ENCODE assay signal across 1 cellular context in genomic region chr11:68460741-68461283, GRCh38.
A peak's percentile ranks its signal among the peaks of the same experiment; 100 is the strongest.
TF ChIP-seq lines count a peak whose summit lies in the region.

A gene with protein sequence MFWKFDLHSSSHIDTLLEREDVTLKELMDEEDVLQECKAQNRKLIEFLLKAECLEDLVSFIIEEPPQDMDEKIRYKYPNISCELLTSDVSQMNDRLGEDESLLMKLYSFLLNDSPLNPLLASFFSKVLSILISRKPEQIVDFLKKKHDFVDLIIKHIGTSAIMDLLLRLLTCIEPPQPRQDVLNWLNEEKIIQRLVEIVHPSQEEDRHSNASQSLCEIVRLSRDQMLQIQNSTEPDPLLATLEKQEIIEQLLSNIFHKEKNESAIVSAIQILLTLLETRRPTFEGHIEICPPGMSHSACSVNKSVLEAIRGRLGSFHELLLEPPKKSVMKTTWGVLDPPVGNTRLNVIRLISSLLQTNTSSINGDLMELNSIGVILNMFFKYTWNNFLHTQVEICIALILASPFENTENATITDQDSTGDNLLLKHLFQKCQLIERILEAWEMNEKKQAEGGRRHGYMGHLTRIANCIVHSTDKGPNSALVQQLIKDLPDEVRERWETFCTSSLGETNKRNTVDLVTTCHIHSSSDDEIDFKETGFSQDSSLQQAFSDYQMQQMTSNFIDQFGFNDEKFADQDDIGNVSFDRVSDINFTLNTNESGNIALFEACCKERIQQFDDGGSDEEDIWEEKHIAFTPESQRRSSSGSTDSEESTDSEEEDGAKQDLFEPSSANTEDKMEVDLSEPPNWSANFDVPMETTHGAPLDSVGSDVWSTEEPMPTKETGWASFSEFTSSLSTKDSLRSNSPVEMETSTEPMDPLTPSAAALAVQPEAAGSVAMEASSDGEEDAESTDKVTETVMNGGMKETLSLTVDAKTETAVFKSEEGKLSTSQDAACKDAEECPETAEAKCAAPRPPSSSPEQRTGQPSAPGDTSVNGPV (plus strand): TSS chr11:68460752. CDS start chr11:68537665, 76,913 bp downstream.

TF ChIP-seq in HepG2, 621 proteins besides CTCF, POLR2A, EP300 and RAD21 (continued from another document and continues in another):
- TF ChIP-seq GMEB2 (CRISPR knock-in tag; IDR thresholded peaks at IDR 0.05; ENCODE audit: low read depth), result no peak
- TF ChIP-seq POLR2G (IDR thresholded peaks at IDR 0.05; ENCODE audit: low read depth, low read length), result peak; percentile 40; the same call in 1 of the 2 replicates
- peak; percentile 49; the same call in 1 of the 2 replicates for TF ChIP-seq ZNF121 (CRISPR knock-in tag; IDR thresholded peaks at IDR 0.05)
- no peak for TF ChIP-seq SNAPC2 (CRISPR knock-in tag; IDR thresholded peaks at IDR 0.05)
- TF ChIP-seq ZNF883 (CRISPR knock-in tag; IDR thresholded peaks at IDR 0.05; ENCODE audit: not compliant biosample characterization), result peak; percentile 13
- no peak for TF ChIP-seq ZNF234 (CRISPR knock-in tag; conservative IDR thresholded peaks at IDR 0.05)
- TF ChIP-seq ZBTB3 (CRISPR knock-in tag; IDR thresholded peaks at IDR 0.05; ENCODE audit: borderline replicate concordance, low read depth), result no peak
- no peak for TF ChIP-seq TCF7L2 (IDR thresholded peaks at IDR 0.05; ENCODE audit: low read depth, low read length)
- TF ChIP-seq FLYWCH1 (CRISPR knock-in tag; IDR thresholded peaks at IDR 0.05), result no peak
- peak; percentile 68 for TF ChIP-seq HOXA3 (CRISPR knock-in tag; IDR thresholded peaks at IDR 0.05)
- no peak for TF ChIP-seq KDM4B (CRISPR knock-in tag; IDR thresholded peaks at IDR 0.05)
- no peak for TF ChIP-seq ZNF703 (CRISPR knock-in tag; IDR thresholded peaks at IDR 0.05; ENCODE audit: borderline replicate concordance)
- TF ChIP-seq SRY (CRISPR knock-in tag; IDR thresholded peaks at IDR 0.05), result 0 out of 2 replicates have a peak, but pooled peaks have one; percentile 16
- peak; percentile 80 for TF ChIP-seq ZFX (CRISPR knock-in tag; IDR thresholded peaks at IDR 0.05; ENCODE audit: low read depth)
- peak; percentile 76 for TF ChIP-seq ASH2L (IDR thresholded peaks at IDR 0.05; ENCODE audit: insufficient read length, low read depth, low read length)
- TF ChIP-seq, protein P1, sequence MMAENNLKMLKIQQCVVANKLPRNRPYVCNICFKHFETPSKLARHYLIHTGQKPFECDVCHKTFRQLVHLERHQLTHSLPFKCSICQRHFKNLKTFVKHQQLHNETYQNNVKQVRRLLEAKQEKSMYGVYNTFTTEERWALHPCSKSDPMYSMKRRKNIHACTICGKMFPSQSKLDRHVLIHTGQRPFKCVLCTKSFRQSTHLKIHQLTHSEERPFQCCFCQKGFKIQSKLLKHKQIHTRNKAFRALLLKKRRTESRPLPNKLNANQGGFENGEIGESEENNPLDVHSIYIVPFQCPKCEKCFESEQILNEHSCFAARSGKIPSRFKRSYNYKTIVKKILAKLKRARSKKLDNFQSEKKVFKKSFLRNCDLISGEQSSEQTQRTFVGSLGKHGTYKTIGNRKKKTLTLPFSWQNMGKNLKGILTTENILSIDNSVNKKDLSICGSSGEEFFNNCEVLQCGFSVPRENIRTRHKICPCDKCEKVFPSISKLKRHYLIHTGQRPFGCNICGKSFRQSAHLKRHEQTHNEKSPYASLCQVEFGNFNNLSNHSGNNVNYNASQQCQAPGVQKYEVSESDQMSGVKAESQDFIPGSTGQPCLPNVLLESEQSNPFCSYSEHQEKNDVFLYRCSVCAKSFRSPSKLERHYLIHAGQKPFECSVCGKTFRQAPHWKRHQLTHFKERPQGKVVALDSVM (CRISPR knock-in tag; IDR thresholded peaks at IDR 0.05), result 0 out of 2 replicates have a peak, but pooled peaks have one; percentile 20
- TF ChIP-seq ZNF646 (CRISPR knock-in tag; IDR thresholded peaks at IDR 0.05), result no peak
- no peak for TF ChIP-seq HMGA1 (CRISPR knock-in tag; conservative IDR thresholded peaks at IDR 0.05)
- TF ChIP-seq SALL1 (CRISPR knock-in tag; IDR thresholded peaks at IDR 0.05), result 0 out of 2 replicates have a peak, but pooled peaks have one; percentile 35
- peak; percentile 30; the same call in 1 of the 2 replicates for TF ChIP-seq ZSCAN31 (CRISPR knock-in tag; IDR thresholded peaks at IDR 0.05; ENCODE audit: low read depth)
- no peak for TF ChIP-seq GATAD2A (CRISPR knock-in tag; IDR thresholded peaks at IDR 0.05)
- TF ChIP-seq GATA4 (IDR thresholded peaks at IDR 0.05; ENCODE audit: borderline replicate concordance, low read depth), result no peak
- TF ChIP-seq, protein P2, sequence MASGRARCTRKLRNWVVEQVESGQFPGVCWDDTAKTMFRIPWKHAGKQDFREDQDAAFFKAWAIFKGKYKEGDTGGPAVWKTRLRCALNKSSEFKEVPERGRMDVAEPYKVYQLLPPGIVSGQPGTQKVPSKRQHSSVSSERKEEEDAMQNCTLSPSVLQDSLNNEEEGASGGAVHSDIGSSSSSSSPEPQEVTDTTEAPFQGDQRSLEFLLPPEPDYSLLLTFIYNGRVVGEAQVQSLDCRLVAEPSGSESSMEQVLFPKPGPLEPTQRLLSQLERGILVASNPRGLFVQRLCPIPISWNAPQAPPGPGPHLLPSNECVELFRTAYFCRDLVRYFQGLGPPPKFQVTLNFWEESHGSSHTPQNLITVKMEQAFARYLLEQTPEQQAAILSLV (CRISPR knock-in tag; IDR thresholded peaks at IDR 0.05; ENCODE audit: borderline replicate concordance), result no peak
- no peak for TF ChIP-seq CHD4 (IDR thresholded peaks at IDR 0.05; ENCODE audit: borderline replicate concordance, low read length)
- no peak for TF ChIP-seq ATM (IDR thresholded peaks at IDR 0.05; ENCODE audit: borderline replicate concordance)
- TF ChIP-seq ZC3H13 (CRISPR knock-in tag; IDR thresholded peaks at IDR 0.05), result no peak
- no peak for TF ChIP-seq SMAD9 (CRISPR knock-in tag; IDR thresholded peaks at IDR 0.05)
- no peak for TF ChIP-seq ZNF775 (CRISPR knock-in tag; IDR thresholded peaks at IDR 0.05; ENCODE audit: borderline replicate concordance)
- TF ChIP-seq, protein P3, sequence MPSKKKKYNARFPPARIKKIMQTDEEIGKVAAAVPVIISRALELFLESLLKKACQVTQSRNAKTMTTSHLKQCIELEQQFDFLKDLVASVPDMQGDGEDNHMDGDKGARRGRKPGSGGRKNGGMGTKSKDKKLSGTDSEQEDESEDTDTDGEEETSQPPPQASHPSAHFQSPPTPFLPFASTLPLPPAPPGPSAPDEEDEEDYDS (CRISPR knock-in tag; IDR thresholded peaks at IDR 0.05), result peak; percentile 53
- no peak for TF ChIP-seq THYN1 (CRISPR knock-in tag; IDR thresholded peaks at IDR 0.05; ENCODE audit: borderline replicate concordance, low read depth)
- TF ChIP-seq ZNF674 (CRISPR knock-in tag; IDR thresholded peaks at IDR 0.05; ENCODE audit: low read depth), result no peak
- no peak for TF ChIP-seq ZNF589 (CRISPR knock-in tag; conservative IDR thresholded peaks at IDR 0.05)
- no peak for TF ChIP-seq MTA1 (CRISPR knock-in tag; IDR thresholded peaks at IDR 0.05; ENCODE audit: borderline replicate concordance)
- TF ChIP-seq SIN3A (IDR thresholded peaks at IDR 0.05; ENCODE audit: borderline replicate concordance, low read depth, low read length), result peak; percentile 57; the same call in 1 of the 2 replicates
- 0 out of 2 replicates have a peak, but pooled peaks have one; percentile 48 for TF ChIP-seq TEAD2 (CRISPR knock-in tag; IDR thresholded peaks at IDR 0.05)
- TF ChIP-seq ZNF33B (CRISPR knock-in tag; IDR thresholded peaks at IDR 0.05), result no peak
- TF ChIP-seq, protein P4, sequence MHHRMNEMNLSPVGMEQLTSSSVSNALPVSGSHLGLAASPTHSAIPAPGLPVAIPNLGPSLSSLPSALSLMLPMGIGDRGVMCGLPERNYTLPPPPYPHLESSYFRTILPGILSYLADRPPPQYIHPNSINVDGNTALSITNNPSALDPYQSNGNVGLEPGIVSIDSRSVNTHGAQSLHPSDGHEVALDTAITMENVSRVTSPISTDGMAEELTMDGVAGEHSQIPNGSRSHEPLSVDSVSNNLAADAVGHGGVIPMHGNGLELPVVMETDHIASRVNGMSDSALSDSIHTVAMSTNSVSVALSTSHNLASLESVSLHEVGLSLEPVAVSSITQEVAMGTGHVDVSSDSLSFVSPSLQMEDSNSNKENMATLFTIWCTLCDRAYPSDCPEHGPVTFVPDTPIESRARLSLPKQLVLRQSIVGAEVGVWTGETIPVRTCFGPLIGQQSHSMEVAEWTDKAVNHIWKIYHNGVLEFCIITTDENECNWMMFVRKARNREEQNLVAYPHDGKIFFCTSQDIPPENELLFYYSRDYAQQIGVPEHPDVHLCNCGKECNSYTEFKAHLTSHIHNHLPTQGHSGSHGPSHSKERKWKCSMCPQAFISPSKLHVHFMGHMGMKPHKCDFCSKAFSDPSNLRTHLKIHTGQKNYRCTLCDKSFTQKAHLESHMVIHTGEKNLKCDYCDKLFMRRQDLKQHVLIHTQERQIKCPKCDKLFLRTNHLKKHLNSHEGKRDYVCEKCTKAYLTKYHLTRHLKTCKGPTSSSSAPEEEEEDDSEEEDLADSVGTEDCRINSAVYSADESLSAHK (CRISPR knock-in tag; IDR thresholded peaks at IDR 0.05; ENCODE audit: borderline replicate concordance), result no peak
- TF ChIP-seq YY1 (IDR thresholded peaks at IDR 0.05; ENCODE audit: insufficient read depth, insufficient replicate concordance, low read depth, low read length), result peak; percentile 91
- TF ChIP-seq BRD4 (CRISPR knock-in tag; IDR thresholded peaks at IDR 0.05), result peak; percentile 75
- TF ChIP-seq, protein P5, sequence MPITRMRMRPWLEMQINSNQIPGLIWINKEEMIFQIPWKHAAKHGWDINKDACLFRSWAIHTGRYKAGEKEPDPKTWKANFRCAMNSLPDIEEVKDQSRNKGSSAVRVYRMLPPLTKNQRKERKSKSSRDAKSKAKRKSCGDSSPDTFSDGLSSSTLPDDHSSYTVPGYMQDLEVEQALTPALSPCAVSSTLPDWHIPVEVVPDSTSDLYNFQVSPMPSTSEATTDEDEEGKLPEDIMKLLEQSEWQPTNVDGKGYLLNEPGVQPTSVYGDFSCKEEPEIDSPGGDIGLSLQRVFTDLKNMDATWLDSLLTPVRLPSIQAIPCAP (CRISPR knock-in tag; IDR thresholded peaks at IDR 0.05; ENCODE audit: low read depth), result no peak
